Comparison of ENCODE assay signal across 1 cellular context in the genomic region with DNA sequence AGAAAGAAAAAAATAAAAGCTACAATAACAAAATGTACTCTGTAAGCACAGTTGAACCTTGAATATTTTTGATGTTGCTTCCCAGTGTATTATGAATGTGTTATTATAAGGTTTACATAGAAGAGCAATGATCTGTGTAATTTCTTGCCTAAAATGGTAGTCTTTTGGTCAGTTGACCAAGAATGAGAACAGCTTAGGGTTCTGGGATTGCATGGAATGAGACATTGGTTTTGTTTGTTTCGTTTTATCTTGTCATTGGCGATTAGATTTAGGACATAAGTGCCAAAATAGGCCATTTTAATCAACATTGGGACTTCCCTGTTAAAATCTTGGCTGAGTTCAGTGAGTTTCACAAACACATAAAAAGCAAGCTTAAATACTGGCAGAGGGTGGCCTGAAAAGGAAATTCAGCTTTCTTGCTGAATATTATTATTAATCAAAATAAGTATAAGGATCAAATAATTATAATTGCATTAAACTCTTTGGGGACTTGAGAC.
TF ChIP-seq lines count a peak whose summit lies in the region.

No MANE protein-coding gene starts in this region.

TF ChIP-seq in GM12878, 131 proteins besides CTCF, POLR2A, EP300 and RAD21:
- TF ChIP-seq TCF3 (IDR thresholded peaks at IDR 0.05; ENCODE audit: borderline replicate concordance, insufficient read depth, low read depth, low read length) (no peak), RB1 (IDR thresholded peaks at IDR 0.05; ENCODE audit: borderline replicate concordance) (no peak), MEF2A (IDR thresholded peaks at IDR 0.05; ENCODE audit: insufficient read depth, low read depth, low read length) (no peak), ATF7 (IDR thresholded peaks at IDR 0.05; ENCODE audit: low read depth) (no peak), FOXM1 (IDR thresholded peaks at IDR 0.05; ENCODE audit: low read depth, low read length) (peak; percentile 76; the same call in 1 of the 2 replicates), CREM (IDR thresholded peaks at IDR 0.05; ENCODE audit: low read depth) (peak; percentile 14; the same call in 1 of the 2 replicates), KDM1A (IDR thresholded peaks at IDR 0.05; ENCODE audit: borderline replicate concordance) (no peak), ASH2L (IDR thresholded peaks at IDR 0.05; ENCODE audit: borderline replicate concordance, low read depth) (no peak), BCL11A (IDR thresholded peaks at IDR 0.05; ENCODE audit: low read depth, low read length) (0 out of 2 replicates have a peak, but pooled peaks have one; percentile 26), EED (IDR thresholded peaks at IDR 0.05; ENCODE audit: low read depth) (peak; percentile 8; the same call in 1 of the 2 replicates), NFIC (IDR thresholded peaks at IDR 0.05; ENCODE audit: low read depth, low read length) (peak; percentile 85), KAT2A (conservative IDR thresholded peaks at IDR 0.05; ENCODE audit: control insufficient read depth, low read depth, low read length) (no peak), RUNX3 (IDR thresholded peaks at IDR 0.05; ENCODE audit: low read length) (peak; percentile 83), BMI1 (IDR thresholded peaks at IDR 0.05; ENCODE audit: borderline replicate concordance) (no peak), YY1 (IDR thresholded peaks at IDR 0.05; ENCODE audit: low read depth, low read length) (0 out of 2 replicates have a peak, but pooled peaks have one; percentile 20), PAX5 (IDR thresholded peaks at IDR 0.05; ENCODE audit: borderline replicate concordance, low read depth, low read length) (0 out of 2 replicates have a peak, but pooled peaks have one; percentile 6), SRF (IDR thresholded peaks at IDR 0.05; ENCODE audit: low read depth in 2 of 2, low read length in 2 of 2) (peak in 1 of 2 experiments; percentile 86; a peak in 2 of 4 replicates), IKZF1 (conservative IDR thresholded peaks at IDR 0.05) (0 out of 2 replicates have a peak, but pooled peaks have one; percentile 29), CHD1 (IDR thresholded peaks at IDR 0.05; ENCODE audit: low read depth, low read length) (no peak), JUNB (IDR thresholded peaks at IDR 0.05) (peak; percentile 80), FOXK2 (IDR thresholded peaks at IDR 0.05) (no peak), CBX5 (IDR thresholded peaks at IDR 0.05; ENCODE audit: low read depth) (no peak), IRF4 (IDR thresholded peaks at IDR 0.05; ENCODE audit: low read depth, low read length) (peak; percentile 13; the same call in 1 of the 2 replicates)
- TF ChIP-seq, protein P1, sequence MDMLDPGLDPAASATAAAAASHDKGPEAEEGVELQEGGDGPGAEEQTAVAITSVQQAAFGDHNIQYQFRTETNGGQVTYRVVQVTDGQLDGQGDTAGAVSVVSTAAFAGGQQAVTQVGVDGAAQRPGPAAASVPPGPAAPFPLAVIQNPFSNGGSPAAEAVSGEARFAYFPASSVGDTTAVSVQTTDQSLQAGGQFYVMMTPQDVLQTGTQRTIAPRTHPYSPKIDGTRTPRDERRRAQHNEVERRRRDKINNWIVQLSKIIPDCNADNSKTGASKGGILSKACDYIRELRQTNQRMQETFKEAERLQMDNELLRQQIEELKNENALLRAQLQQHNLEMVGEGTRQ (IDR thresholded peaks at IDR 0.05; ENCODE audit: borderline replicate concordance, low read depth, low read length), result no peak
- TF ChIP-seq, protein P2, sequence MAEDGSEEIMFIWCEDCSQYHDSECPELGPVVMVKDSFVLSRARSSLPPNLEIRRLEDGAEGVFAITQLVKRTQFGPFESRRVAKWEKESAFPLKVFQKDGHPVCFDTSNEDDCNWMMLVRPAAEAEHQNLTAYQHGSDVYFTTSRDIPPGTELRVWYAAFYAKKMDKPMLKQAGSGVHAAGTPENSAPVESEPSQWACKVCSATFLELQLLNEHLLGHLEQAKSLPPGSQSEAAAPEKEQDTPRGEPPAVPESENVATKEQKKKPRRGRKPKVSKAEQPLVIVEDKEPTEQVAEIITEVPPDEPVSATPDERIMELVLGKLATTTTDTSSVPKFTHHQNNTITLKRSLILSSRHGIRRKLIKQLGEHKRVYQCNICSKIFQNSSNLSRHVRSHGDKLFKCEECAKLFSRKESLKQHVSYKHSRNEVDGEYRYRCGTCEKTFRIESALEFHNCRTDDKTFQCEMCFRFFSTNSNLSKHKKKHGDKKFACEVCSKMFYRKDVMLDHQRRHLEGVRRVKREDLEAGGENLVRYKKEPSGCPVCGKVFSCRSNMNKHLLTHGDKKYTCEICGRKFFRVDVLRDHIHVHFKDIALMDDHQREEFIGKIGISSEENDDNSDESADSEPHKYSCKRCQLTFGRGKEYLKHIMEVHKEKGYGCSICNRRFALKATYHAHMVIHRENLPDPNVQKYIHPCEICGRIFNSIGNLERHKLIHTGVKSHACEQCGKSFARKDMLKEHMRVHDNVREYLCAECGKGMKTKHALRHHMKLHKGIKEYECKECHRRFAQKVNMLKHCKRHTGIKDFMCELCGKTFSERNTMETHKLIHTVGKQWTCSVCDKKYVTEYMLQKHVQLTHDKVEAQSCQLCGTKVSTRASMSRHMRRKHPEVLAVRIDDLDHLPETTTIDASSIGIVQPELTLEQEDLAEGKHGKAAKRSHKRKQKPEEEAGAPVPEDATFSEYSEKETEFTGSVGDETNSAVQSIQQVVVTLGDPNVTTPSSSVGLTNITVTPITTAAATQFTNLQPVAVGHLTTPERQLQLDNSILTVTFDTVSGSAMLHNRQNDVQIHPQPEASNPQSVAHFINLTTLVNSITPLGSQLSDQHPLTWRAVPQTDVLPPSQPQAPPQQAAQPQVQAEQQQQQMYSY (CRISPR knock-in tag; IDR thresholded peaks at IDR 0.05), result no peak
- TF ChIP-seq, protein P3, sequence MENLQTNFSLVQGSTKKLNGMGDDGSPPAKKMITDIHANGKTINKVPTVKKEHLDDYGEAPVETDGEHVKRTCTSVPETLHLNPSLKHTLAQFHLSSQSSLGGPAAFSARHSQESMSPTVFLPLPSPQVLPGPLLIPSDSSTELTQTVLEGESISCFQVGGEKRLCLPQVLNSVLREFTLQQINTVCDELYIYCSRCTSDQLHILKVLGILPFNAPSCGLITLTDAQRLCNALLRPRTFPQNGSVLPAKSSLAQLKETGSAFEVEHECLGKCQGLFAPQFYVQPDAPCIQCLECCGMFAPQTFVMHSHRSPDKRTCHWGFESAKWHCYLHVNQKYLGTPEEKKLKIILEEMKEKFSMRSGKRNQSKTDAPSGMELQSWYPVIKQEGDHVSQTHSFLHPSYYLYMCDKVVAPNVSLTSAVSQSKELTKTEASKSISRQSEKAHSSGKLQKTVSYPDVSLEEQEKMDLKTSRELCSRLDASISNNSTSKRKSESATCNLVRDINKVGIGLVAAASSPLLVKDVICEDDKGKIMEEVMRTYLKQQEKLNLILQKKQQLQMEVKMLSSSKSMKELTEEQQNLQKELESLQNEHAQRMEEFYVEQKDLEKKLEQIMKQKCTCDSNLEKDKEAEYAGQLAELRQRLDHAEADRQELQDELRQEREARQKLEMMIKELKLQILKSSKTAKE (IDR thresholded peaks at IDR 0.05; ENCODE audit: low read depth, poor library complexity, severe bottlenecking), result peak; percentile 8
